Comparison of ENCODE assay signal across 8 cellular contexts in the genomic region with DNA sequence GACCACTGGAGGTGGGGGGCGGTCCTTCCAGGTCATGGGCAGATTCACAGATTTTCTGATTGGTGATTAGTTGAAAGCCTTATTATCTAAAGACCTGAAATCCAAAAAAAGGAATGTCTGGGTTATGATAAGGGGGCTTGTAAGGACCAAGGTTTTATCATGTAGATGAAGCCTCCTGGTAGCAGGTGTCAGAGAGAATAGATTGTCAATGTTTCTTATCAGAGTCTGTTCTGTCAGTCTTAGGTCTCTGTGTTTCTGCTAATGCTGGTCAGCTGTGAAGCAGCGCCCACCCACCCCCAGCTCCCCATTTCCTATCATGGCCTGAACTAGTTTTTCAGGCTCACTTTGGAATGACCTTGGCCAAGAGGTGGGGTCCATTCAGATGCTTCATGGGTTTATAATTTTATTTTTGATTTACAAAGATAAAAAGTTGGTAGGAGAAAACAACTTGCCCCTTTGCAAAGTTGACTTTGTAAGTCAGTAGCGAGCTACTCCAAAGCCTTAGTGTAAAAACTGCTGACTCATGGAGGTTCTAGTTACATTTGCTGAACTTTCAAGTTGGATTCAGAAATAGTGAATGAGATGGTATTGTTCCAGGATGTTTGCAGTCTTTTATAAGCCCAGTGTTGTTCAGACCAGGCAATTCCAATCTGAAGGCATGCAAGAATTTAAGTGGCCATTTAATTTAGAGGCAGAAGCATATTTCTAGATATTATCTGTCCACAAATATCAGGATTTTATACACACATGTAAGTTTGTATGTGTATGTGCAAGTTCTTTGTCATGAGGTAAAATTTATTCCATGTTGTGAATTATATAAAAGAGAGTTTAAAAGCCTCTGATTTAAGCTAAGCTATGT. TPM values are rescaled to one million over a fixed set of nuclear protein-coding genes. Genes with fewer than 3 reads are reported as not detected.
DNase-seq lines count a peak whose midpoint lies in the region; ATAC-seq and TF ChIP-seq lines count a peak whose summit lies in the region.

No MANE protein-coding gene starts in this region.

- ATAC-seq in Panc1 (no peak), GM18505 (IDR thresholded peaks at IDR 0.05; ENCODE audit: unreplicated experiment) (no peak), GM18867 (IDR thresholded peaks at IDR 0.05; ENCODE audit: unreplicated experiment) (no peak)

- H3K36me3 ChIP-seq in Panc1 (ENCODE audit: control insufficient read depth, insufficient read depth, low read length), result no peaks in the 10 kb centered on the region
- no peaks in the 10 kb centered on the region for H3K36me3 ChIP-seq in esophagus (ENCODE audit: control insufficient read depth in 2 of 2, insufficient read depth in 2 of 2, low read length in 1 of 2)
- no peaks in the 10 kb centered on the region for H3K36me3 ChIP-seq in prostate gland

- in situ Hi-C loops in Panc1 (cut with HindIII; ENCODE audit: low pct_unique_long_range_greater_than_20kb, low sequenced_read_pairs), result no loop called here

- TF ChIP-seq CTCF in Panc1 (IDR thresholded peaks at IDR 0.05) (no peak), prostate gland (IDR thresholded peaks at IDR 0.05) (no peak)

- WGBS in esophagus, 2 donors, result 71 to 76% methylated on average over 3 of the region's 3 CpGs
- 76% methylated on average over 3 of the region's 3 CpGs for WGBS in prostate gland

- H3K4me1 ChIP-seq in Panc1 (ENCODE audit: control insufficient read depth, insufficient read depth, low read length), result peaks cover 44% of the 10 kb centered on the region
- H3K4me1 ChIP-seq in esophagus (ENCODE audit: control insufficient read depth in 2 of 2, insufficient read depth in 2 of 2, low read length in 1 of 2), result peaks cover 2 to 4% of the 10 kb centered on the region in 2 donors
- H3K4me1 ChIP-seq in prostate gland (replicated peaks), result no peaks in the 10 kb centered on the region

- intact Hi-C loops in Panc1 (cut with micrococcal nuclease; ENCODE audit: unreplicated experiment) (no loop called here), prostate gland (cut with DNase I) (no loop called here)

- POLR2A ChIA-PET in Panc1 (lab: Charles Lee), result no interaction called here

- CTCF ChIA-PET in Panc1 (lab: Charles Lee), result no interaction called here

- no peak overlapping the region for H3K4me3 ChIP-seq in Panc1 (ENCODE audit: low read depth in 2 of 2, low read length in 2 of 2)
- H3K4me3 ChIP-seq in esophagus (ENCODE audit: low read depth in 1 of 2, low read length in 2 of 2), result no peak overlapping the region
- H3K4me3 ChIP-seq in prostate gland, result no peak overlapping the region

- peak overlapping the region; percentile 52 for H3K27ac ChIP-seq in Panc1 (ENCODE audit: low read length)
- H3K27ac ChIP-seq in esophagus (ENCODE audit: low read depth in 2 of 2, low read length in 1 of 2), result peak overlapping the region; percentile 4 to 19
- H3K27ac ChIP-seq in prostate gland, result peak overlapping the region; percentile 29 to 40

- no peaks in the 10 kb centered on the region for H3K27me3 ChIP-seq in Panc1 (ENCODE audit: control insufficient read depth, insufficient read depth, low read length)
- H3K27me3 ChIP-seq in esophagus (ENCODE audit: control insufficient read depth in 1 of 2, insufficient read depth in 2 of 2, low read length in 2 of 2), result no peaks in the 10 kb centered on the region
- no peaks in the 10 kb centered on the region for H3K27me3 ChIP-seq in prostate gland (replicated peaks; ENCODE audit: insufficient read depth)

- H3K9me3 ChIP-seq in Panc1 (ENCODE audit: control insufficient read depth, insufficient read depth, low read depth, low read length), result no peaks in the 10 kb centered on the region
- H3K9me3 ChIP-seq in esophagus (ENCODE audit: control insufficient read depth in 2 of 2, insufficient read depth in 1 of 2, low read depth in 1 of 2, low read length in 1 of 2), result no peaks in the 10 kb centered on the region
- H3K9me3 ChIP-seq in prostate gland, result no peaks in the 10 kb centered on the region

- TF ChIP-seq POLR2A in prostate gland (IDR thresholded peaks at IDR 0.05), result no peak
- TF ChIP-seq POLR2A in GM18505 (IDR thresholded peaks at IDR 0.05; ENCODE audit: borderline replicate concordance, extremely low read depth, insufficient read depth, insufficient read length), result no peak

- DNase-seq in EL (peak; percentile 27), Panc1 (ENCODE audit: low read depth, low spot score) (no peak), prostate gland (ENCODE audit: low spot score) (peak; percentile 22), globus pallidus (ENCODE audit: low spot score) (no peak)
- no peak for DNase-seq in activated effector memory CD4-positive, alpha-beta T cell treated with Interleukin-2 at 50 U/mL for 16 hours

- no TSS peak for BruUV-seq in Panc1 (replicated peaks; lab: Mats Ljungman, UMichigan)

RNA-seq across cellular contexts. Expression of a gene that starts 21.4 kb away (rescaled TPM):
- total RNA-seq in Panc1 (2021; ENCODE audit: unreplicated experiment) (99.4 TPM), prostate gland (10 to 100 TPM; 46.6 to 96.6 TPM)
- polyA plus RNA-seq in Panc1 (2012; ENCODE audit: insufficient read length), result 84.1 TPM
- 10 to 100 TPM; 22.8 to 50.5 TPM for polyA plus RNA-seq in esophagus

Comparison
In these comparisons a context has a peak if more than half of its experiments do, and no peak if none do; other contexts are left out.
1. DNase-seq: peak in EL (single experiment) and prostate gland (single experiment); none in Panc1 (single experiment), globus pallidus (single experiment) and activated effector memory CD4-positive, alpha-beta T cell treated with Interleukin-2 at 50 U/mL for 16 hours (single experiment).
2. Peak in every context shown above with its lines, with median percentiles within 50 percentile points of each other: H3K27ac ChIP-seq.